8 cellular contexts compared by ENCODE assay signal in genomic region chr12:26123482-26123980, GRCh38. TPM values are rescaled to one million over a fixed set of nuclear protein-coding genes. Genes with fewer than 3 reads are reported as not detected.
DNase-seq lines count a peak whose midpoint lies in the region; ATAC-seq, FAIRE-seq and TF ChIP-seq lines count a peak whose summit lies in the region.

No MANE protein-coding gene starts in this region.

- intact Hi-C loops in sciatic nerve (cut with DNase I), result loop anchor here (5.0 kb wide), 1 partner anchor 74 kb away; the partner anchor contains the start of gene SSPN

- ATAC-seq in T-helper 17 cell (peak; percentile 5), sciatic nerve (peak; percentile 0), esophagus mucosa (no peak)

- peaks cover 72% of the 10 kb centered on the region for H3K27me3 Mint-ChIP-seq in T-helper 17 cell

- peak overlapping the region; percentile 71 for H3K27ac Mint-ChIP-seq in T-helper 17 cell

- H3K4me1 Mint-ChIP-seq in T-helper 17 cell, result peaks cover 35% of the 10 kb centered on the region

- peaks cover 11% of the 10 kb centered on the region for H3K36me3 Mint-ChIP-seq in T-helper 17 cell (ENCODE audit: low read depth)

- no peaks in the 10 kb centered on the region for H3K9me3 ChIP-seq in T-helper 17 cell (ENCODE audit: control insufficient read depth, low read length, poor library complexity, severe bottlenecking)

- no peak for TF ChIP-seq POLR2A in H54 (IDR thresholded peaks at IDR 0.05; ENCODE audit: low read depth, low read length)

- peak; percentile 42 for FAIRE-seq in GM19239 (lab: Jason Lieb, UNC)
- FAIRE-seq in H54 (lab: Jason Lieb, UNC), result no peak

- DNase-seq in GM19239 (ENCODE audit: insufficient read length, low spot score), result no peak
- no peak for DNase-seq in T-helper 17 cell
- DNase-seq in fibroblast of peridontal ligament (ENCODE audit: extremely low read depth), result peak; percentile 35
- no peak for DNase-seq in sciatic nerve (ENCODE audit: low spot score)
- DNase-seq in medulla oblongata (ENCODE audit: extremely low spot score), result no peak
- DNase-seq in H54 (ENCODE audit: insufficient read length, low spot score), result no peak
- DNase-seq in AG08396 (ENCODE audit: low spot score), result no peak

- H3K4me3 Mint-ChIP-seq in T-helper 17 cell, result peak overlapping the region; percentile 89

RNA-seq across cellular contexts. Expression of gene BHLHE41, which starts 1.3 kb away (rescaled TPM):
- total RNA-seq in T-helper 17 cell (under 1 TPM in 1 of 2 donors, not detected in 1; 0.37 TPM), sciatic nerve (64.4 TPM), esophagus mucosa (5.8 TPM)
